In genomic region chr9:111467778-111468367, GRCh38 we compare ENCODE assay signal across 10 cellular contexts.
"Had no signal": no experiment of that assay in that cellular context is flagged by ENCODE, and none has a peak within 500 bp of the region (broad histone marks: within the 10 kb centered on the region; RNA-seq: fewer than 3 reads in every experiment).

No MANE protein-coding gene starts in this region.

- H3K9me3 ChIP-seq: esophagus squamous epithelium, thyroid gland, uterus had no signal

- H3K27me3 Mint-ChIP-seq: naive thymus-derived CD8-positive, alpha-beta T cell had no signal

- H3K9me3 Mint-ChIP-seq: activated naive CD4-positive, alpha-beta T cell treated with anti-CD3 and anti-CD28 coated beads for 36 hours had no signal

- H3K27ac ChIP-seq: esophagus squamous epithelium, thyroid gland had no signal

- H3K4me3 ChIP-seq: esophagus squamous epithelium, thyroid gland, uterus had no signal

- H3K27ac Mint-ChIP-seq: activated naive CD4-positive, alpha-beta T cell treated with anti-CD3 and anti-CD28 coated beads for 36 hours; activated T-helper 2 cell treated with anti-CD3 and anti-CD28 coated beads, Interferon-gamma antibody, Interleukin-2, Interleukin-4, amounts not matched to agents 10 μg/mL and 5 μg/mL and 100 μg/mL, durations not matched to agents 14 hours and 24 hours and 36 hours had no signal

- H3K4me3 Mint-ChIP-seq: activated naive CD4-positive, alpha-beta T cell treated with anti-CD3 and anti-CD28 coated beads for 36 hours; naive thymus-derived CD8-positive, alpha-beta T cell had no signal

- ATAC-seq: naive thymus-derived CD8-positive, alpha-beta T cell had no signal

- H3K27me3 ChIP-seq: esophagus squamous epithelium, thyroid gland, uterus had no signal

- H3K36me3 ChIP-seq: thyroid gland, uterus had no signal

- DNase-seq: activated CD4-positive, CD25-positive, alpha-beta regulatory T cell treated with anti-CD3 and anti-CD28 coated beads, Interleukin-2, amount 50 U/mL, for 72 hours; activated naive CD4-positive, alpha-beta T cell treated with anti-CD3 and anti-CD28 coated beads for 36 hours; esophagus squamous epithelium; mammary epithelial cell; naive thymus-derived CD8-positive, alpha-beta T cell; stimulated activated CD4-positive, alpha-beta T cell treated with anti-CD3 and anti-CD28 coated beads, Interleukin-12 subunit alpha, Interleukin-12 subunit beta, amount 100 ng/mL, for 4 hours; stimulated activated CD4-positive, alpha-beta T cell treated with anti-CD3 and anti-CD28 coated beads, Interleukin-2, amount 100 ng/mL, for 24 hours; thyroid gland; uterus had no signal

- H3K4me1 ChIP-seq: uterus had no signal
